Comparison of ENCODE assay signal across 9 cellular contexts in genomic region chr9:109441296-109441695, GRCh38. TPM values are rescaled to one million over a fixed set of nuclear protein-coding genes. Genes with fewer than 3 reads are reported as not detected.
DNase-seq lines count a peak whose midpoint lies in the region; ATAC-seq and TF ChIP-seq lines count a peak whose summit lies in the region.
"Had no signal": no experiment of that assay in that cellular context is flagged by ENCODE, and none has a peak within 500 bp of the region (broad histone marks: within the 10 kb centered on the region; RNA-seq: fewer than 3 reads in every experiment).

No MANE protein-coding gene starts in this region.

- DNase-seq in AG10803 (ENCODE audit: low read depth) (no peak), H7 (peak; percentile 61), left lobe of liver (ENCODE audit: low spot score) (no peak), activated gamma-delta T cell (lab: John Stamatoyannopoulos, UW) (no peak), UCSD-AML1 (lab: John Stamatoyannopoulos, UW; ENCODE audit: unreplicated experiment) (no peak), epidermal melanocyte (ENCODE audit: insufficient read length, low spot score) (no peak)
- DNase-seq in activated T-helper 1 cell treated with anti-CD3 and anti-CD28 coated beads, Interleukin-12 subunit alpha, Interleukin-12 subunit beta, Interleukin-2, Interleukin-4 antibody, amounts not matched to agents 30 ng/mL and 10 ng/mL and 1 ng/mL, durations not matched to agents 14 hours and 24 hours and 36 hours (ENCODE audit: low spot score) = no peak

- H3K36me3 Mint-ChIP-seq in activated T-helper 1 cell treated with anti-CD3 and anti-CD28 coated beads, Interleukin-12 subunit alpha, Interleukin-12 subunit beta, Interleukin-2, Interleukin-4 antibody, amounts not matched to agents 30 ng/mL and 10 ng/mL and 1 ng/mL, durations not matched to agents 14 hours and 24 hours and 36 hours (ENCODE audit: low read depth) = no peaks in the 10 kb centered on the region

- H3K4me1 Mint-ChIP-seq in activated T-helper 1 cell treated with anti-CD3 and anti-CD28 coated beads, Interleukin-12 subunit alpha, Interleukin-12 subunit beta, Interleukin-2, Interleukin-4 antibody, amounts not matched to agents 30 ng/mL and 10 ng/mL and 1 ng/mL, durations not matched to agents 14 hours and 24 hours and 36 hours (ENCODE audit: low read depth) = peaks cover 39% of the 10 kb centered on the region

- peak; percentile 36 for TF ChIP-seq CTCF in AG10803 (conservative IDR thresholded peaks at IDR 0.05; ENCODE audit: low read length)

- H3K27me3 Mint-ChIP-seq in activated T-helper 1 cell treated with anti-CD3 and anti-CD28 coated beads, Interleukin-12 subunit alpha, Interleukin-12 subunit beta, Interleukin-2, Interleukin-4 antibody, amounts not matched to agents 30 ng/mL and 10 ng/mL and 1 ng/mL, durations not matched to agents 14 hours and 24 hours and 36 hours (ENCODE audit: insufficient read depth) = peaks cover 9% of the 10 kb centered on the region

- intact Hi-C loops in activated T-helper 1 cell treated with anti-CD3 and anti-CD28 coated beads, Interleukin-12 subunit alpha, Interleukin-12 subunit beta, Interleukin-2, Interleukin-4 antibody, amounts not matched to agents 30 ng/mL and 10 ng/mL and 1 ng/mL, durations not matched to agents 14 hours and 24 hours and 36 hours (cut with micrococcal nuclease) = loop anchor here (5.0 to 10.0 kb wide), 4 partner anchors 374 to 814 kb away; partner anchors contain the start of gene TXN

- no peak overlapping the region for H3K4me3 Mint-ChIP-seq in activated T-helper 1 cell treated with anti-CD3 and anti-CD28 coated beads, Interleukin-12 subunit alpha, Interleukin-12 subunit beta, Interleukin-2, Interleukin-4 antibody, amounts not matched to agents 30 ng/mL and 10 ng/mL and 1 ng/mL, durations not matched to agents 14 hours and 24 hours and 36 hours

- H3K9me3 Mint-ChIP-seq in activated T-helper 1 cell treated with anti-CD3 and anti-CD28 coated beads, Interleukin-12 subunit alpha, Interleukin-12 subunit beta, Interleukin-2, Interleukin-4 antibody, amounts not matched to agents 30 ng/mL and 10 ng/mL and 1 ng/mL, durations not matched to agents 14 hours and 24 hours and 36 hours = no peaks in the 10 kb centered on the region

- H3K4me3 ChIP-seq in AG10803 (ENCODE audit: low read length) (no peak overlapping the region), H7 (ENCODE audit: insufficient read depth, low read depth, low read length) (no peak overlapping the region)
- H3K4me3 ChIP-seq: SJCRH30 had no signal

- H3K36me3 ChIP-seq in H7 (replicated peaks; ENCODE audit: control insufficient read depth, insufficient read depth, low read length) = no peaks in the 10 kb centered on the region
- H3K36me3 ChIP-seq: SJCRH30 had no signal

- H3K27me3 ChIP-seq in H7 (ENCODE audit: control insufficient read depth, insufficient read depth, low read length) = no peaks in the 10 kb centered on the region
- H3K27me3 ChIP-seq: SJCRH30 had no signal

- peak overlapping the region; percentile 85 for H3K27ac Mint-ChIP-seq in activated T-helper 1 cell treated with anti-CD3 and anti-CD28 coated beads, Interleukin-12 subunit alpha, Interleukin-12 subunit beta, Interleukin-2, Interleukin-4 antibody, amounts not matched to agents 30 ng/mL and 10 ng/mL and 1 ng/mL, durations not matched to agents 14 hours and 24 hours and 36 hours

- peak; percentile 47 for ATAC-seq in left lobe of liver
- ATAC-seq in GM18502 (IDR thresholded peaks at IDR 0.05; ENCODE audit: poor library complexity, unreplicated experiment) = no peak

RNA-seq across cellular contexts. Expression of gene PTPN3, which starts 56.8 kb away (rescaled TPM):
- total RNA-seq in H7 (2014; rRNA removed; shearing (Covaris generic)) = 0.62 and 2.0 TPM in 2 replicates
- 6.6 TPM in 2 replicates for total RNA-seq in activated T-helper 1 cell treated with anti-CD3 and anti-CD28 coated beads, Interleukin-12 subunit alpha, Interleukin-12 subunit beta, Interleukin-2, Interleukin-4 antibody, amounts not matched to agents 30 ng/mL and 10 ng/mL and 1 ng/mL, durations not matched to agents 14 hours and 24 hours and 36 hours
- total RNA-seq in left lobe of liver = 14.3 TPM
